In the genomic region with DNA sequence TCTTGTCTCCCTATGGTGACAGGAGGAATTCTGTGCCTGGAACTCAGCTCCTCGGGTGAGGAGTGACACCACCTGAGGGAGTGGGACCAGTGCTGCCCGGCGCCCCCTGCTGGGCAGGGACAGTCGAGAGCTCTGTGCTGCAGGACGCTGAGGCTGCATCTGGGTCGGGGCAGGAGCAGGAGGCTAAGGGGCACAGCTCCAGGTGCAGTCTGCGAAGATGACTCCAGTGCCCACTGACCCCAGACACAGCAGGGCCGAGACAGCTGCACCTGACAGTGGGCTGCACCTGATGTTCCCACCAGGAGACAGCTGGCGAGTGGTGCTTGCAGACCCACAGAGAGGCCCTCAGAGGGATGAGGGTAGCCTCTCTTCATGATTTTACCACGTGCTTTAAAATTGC, we compare ENCODE assay signal across 8 cellular contexts.
DNase-seq lines count a peak whose midpoint lies in the region; ATAC-seq lines count a peak whose summit lies in the region.

No MANE protein-coding gene starts in this region.

- peak; percentile 70 for ATAC-seq in activated naive CD8-positive, alpha-beta T cell treated with anti-CD3 and anti-CD28 coated beads, Interleukin-2, amount 10 ng/mL, durations not matched to agents 7 days and 5 days (ENCODE audit: low read depth)
- no peak for ATAC-seq in GM21576 (IDR thresholded peaks at IDR 0.05; ENCODE audit: unreplicated experiment)
- ATAC-seq in HG02588 (IDR thresholded peaks at IDR 0.05; ENCODE audit: unreplicated experiment) = no peak

- peaks cover 8% of the 10 kb centered on the region for H3K36me3 Mint-ChIP-seq in activated naive CD8-positive, alpha-beta T cell treated with anti-CD3 and anti-CD28 coated beads, Interleukin-2, amount 10 ng/mL, durations not matched to agents 7 days and 5 days

- no peak overlapping the region for H3K4me3 Mint-ChIP-seq in activated naive CD8-positive, alpha-beta T cell treated with anti-CD3 and anti-CD28 coated beads, Interleukin-2, amount 10 ng/mL, durations not matched to agents 7 days and 5 days

- DNase-seq in NCI-H2171 treated with DMSO at 0.1 percent for 48 hours (lab: John Stamatoyannopoulos, UW) (peak; percentile 1), NCI-H2171 (lab: John Stamatoyannopoulos, UW) (no peak), RKO (ENCODE audit: low spot score) (peak; percentile 15), kidney tubule cell (ENCODE audit: low spot score) (peak; percentile 58)
- DNase-seq in activated naive CD8-positive, alpha-beta T cell treated with anti-CD3 and anti-CD28 coated beads, Interleukin-2, amount 10 ng/mL, durations not matched to agents 7 days and 5 days = peak; percentile 62
- peak; percentile 36 to 39 for DNase-seq in stimulated activated CD8-positive, alpha-beta memory T cell treated with anti-CD3 and anti-CD28 coated beads, Interleukin-2, amount 100 ng/mL, for 48 hours (ENCODE audit: low read depth in 2 of 2)

- POLR2A ChIA-PET in activated naive CD8-positive, alpha-beta T cell treated with anti-CD3 and anti-CD28 coated beads, Interleukin-2, amount 10 ng/mL, durations not matched to agents 7 days and 5 days (lab: Charles Lee) = no interaction called here

- H3K4me1 Mint-ChIP-seq in activated naive CD8-positive, alpha-beta T cell treated with anti-CD3 and anti-CD28 coated beads, Interleukin-2, amount 10 ng/mL, durations not matched to agents 7 days and 5 days = no peaks in the 10 kb centered on the region

- H3K9me3 Mint-ChIP-seq in activated naive CD8-positive, alpha-beta T cell treated with anti-CD3 and anti-CD28 coated beads, Interleukin-2, amount 10 ng/mL, durations not matched to agents 7 days and 5 days = no peaks in the 10 kb centered on the region

- H3K27ac Mint-ChIP-seq in activated naive CD8-positive, alpha-beta T cell treated with anti-CD3 and anti-CD28 coated beads, Interleukin-2, amount 10 ng/mL, durations not matched to agents 7 days and 5 days = no peak overlapping the region

- H3K27me3 Mint-ChIP-seq in activated naive CD8-positive, alpha-beta T cell treated with anti-CD3 and anti-CD28 coated beads, Interleukin-2, amount 10 ng/mL, durations not matched to agents 7 days and 5 days = no peaks in the 10 kb centered on the region
